ENCODE assay signal across 23 cellular contexts in genomic region chr11:123425367-123425766, GRCh38.
"Had no signal": no experiment of that assay in that cellular context is flagged by ENCODE, and none has a peak within 500 bp of the region (broad histone marks: within the 10 kb centered on the region; RNA-seq: fewer than 3 reads in every experiment).

No MANE protein-coding gene starts in this region.

- H3K27ac ChIP-seq: esophagus squamous epithelium, gastroesophageal sphincter, left lung, lower lobe of right lung, ovary, suprapubic skin, thyroid gland had no signal

- H3K36me3 ChIP-seq: esophagus squamous epithelium, gastroesophageal sphincter, left lung, lower lobe of right lung, ovary, suprapubic skin, thyroid gland had no signal

- H3K27ac Mint-ChIP-seq: memory B cell; mesothelial cell of epicardium; natural killer cell; stimulated activated effector memory CD8-positive, alpha-beta T cell treated with anti-CD3 and anti-CD28 coated beads, Interleukin-12 subunit alpha, Interleukin-12 subunit beta, amount 100 ng/mL, for 72 hours; type B pancreatic cell had no signal

- H3K4me3 ChIP-seq: esophagus squamous epithelium, gastroesophageal sphincter, left lung, lower lobe of right lung, ovary, suprapubic skin, thyroid gland had no signal

- H3K36me3 Mint-ChIP-seq: memory B cell; mesothelial cell of epicardium; natural killer cell; stimulated activated effector memory CD8-positive, alpha-beta T cell treated with anti-CD3 and anti-CD28 coated beads, Interleukin-12 subunit alpha, Interleukin-12 subunit beta, amount 100 ng/mL, for 72 hours; type B pancreatic cell had no signal

- H3K9me3 Mint-ChIP-seq: memory B cell; mesothelial cell of epicardium; natural killer cell; neural crest cell; stimulated activated effector memory CD8-positive, alpha-beta T cell treated with anti-CD3 and anti-CD28 coated beads, Interleukin-12 subunit alpha, Interleukin-12 subunit beta, amount 100 ng/mL, for 72 hours; type B pancreatic cell had no signal

- DNase-seq: effector memory CD4-positive, alpha-beta T cell; esophagus squamous epithelium; foreskin fibroblast; glutamatergic neuron; left lung; lower lobe of right lung; natural killer cell; nucleus accumbens; ovary; right cardiac atrium; stimulated activated CD4-positive, alpha-beta T cell treated with anti-CD3 and anti-CD28 coated beads, Interleukin-4, amount 100 ng/mL, for 1 hour; stimulated activated CD8-positive, alpha-beta memory T cell treated with anti-CD3 and anti-CD28 coated beads, Interleukin-4, amount 100 ng/mL, for 48 hours; stimulated activated naive CD8-positive, alpha-beta T cell treated with anti-CD3 and anti-CD28 coated beads, Interleukin-15, Interleukin-2, amounts not matched to agents 100 U/mL and 50 U/mL, for 24 hours; thyroid gland had no signal

- H3K4me3 Mint-ChIP-seq: memory B cell; mesothelial cell of epicardium; natural killer cell; neural crest cell; stimulated activated effector memory CD8-positive, alpha-beta T cell treated with anti-CD3 and anti-CD28 coated beads, Interleukin-12 subunit alpha, Interleukin-12 subunit beta, amount 100 ng/mL, for 72 hours; type B pancreatic cell had no signal

- H3K27me3 ChIP-seq: ovary, thyroid gland had no signal

- FAIRE-seq: keratinocyte, urothelium cell line had no signal

- H3K4me1 ChIP-seq: lower lobe of right lung, thyroid gland had no signal

- H3K9me3 ChIP-seq: esophagus squamous epithelium, gastroesophageal sphincter, left lung, lower lobe of right lung, ovary, suprapubic skin, thyroid gland had no signal
